6 cellular contexts compared by ENCODE assay signal in the genomic region with DNA sequence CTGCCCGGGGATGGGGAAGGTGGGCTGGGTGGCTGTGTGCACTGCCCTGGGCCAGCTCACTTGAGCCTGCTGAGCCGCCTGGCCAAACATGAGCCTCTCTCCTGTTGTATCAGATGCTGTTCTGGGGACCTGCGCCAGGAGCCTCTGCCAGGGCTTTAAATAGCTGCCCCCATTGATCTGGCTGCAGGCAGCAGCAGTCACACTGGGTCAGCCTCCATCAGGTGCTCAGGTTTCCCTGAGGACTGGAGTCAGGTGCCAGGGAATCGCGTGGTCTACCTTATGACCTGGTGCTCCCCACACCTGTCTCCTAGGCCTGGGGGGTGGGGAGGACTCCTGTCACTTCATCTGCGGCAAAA. TPM values are rescaled to one million over a fixed set of nuclear protein-coding genes. Genes with fewer than 3 reads are reported as not detected.
DNase-seq lines count a peak whose midpoint lies in the region; ATAC-seq, FAIRE-seq and TF ChIP-seq lines count a peak whose summit lies in the region.

No MANE protein-coding gene starts in this region.

- H3K4me1 ChIP-seq in kidney (ENCODE audit: control insufficient read depth in 1 of 2, insufficient read depth in 1 of 2, low read depth in 1 of 2, low read length in 2 of 2) (peaks cover 10 to 13% of the 10 kb centered on the region in 2 donors), foreskin keratinocyte (peaks cover 6% of the 10 kb centered on the region)

- TF ChIP-seq CTCF in kidney (IDR thresholded peaks at IDR 0.05; ENCODE audit: borderline replicate concordance, extremely low read depth, insufficient read depth) (no peak), foreskin keratinocyte (conservative IDR thresholded peaks at IDR 0.05) (no peak)

- H3K9ac ChIP-seq in kidney (ENCODE audit: low read length in 2 of 2) = peak overlapping the region in 1 of 2 donors; percentile 74

- no peaks in the 10 kb centered on the region for H3K27me3 ChIP-seq in foreskin keratinocyte

- intact Hi-C loops in kidney (cut with DNase I) = no loop called here

- DNase-seq in DMS79 treated with DMSO at 0.1 percent for 48 hours (lab: John Stamatoyannopoulos, UW) (peak; percentile 49), kidney (peak; percentile 69), NOMO-1 treated with DMSO at 0.1 percent for 48 hours (lab: John Stamatoyannopoulos, UW; ENCODE audit: unreplicated experiment) (no peak), foreskin keratinocyte (no peak)
- DNase-seq in stimulated activated CD4-positive, alpha-beta T cell treated with anti-CD3 and anti-CD28 coated beads, Interleukin-4, amount 100 ng/mL, for 1 hour = no peak

- ATAC-seq in SK-N-SH treated with all-trans-retinoic acid at 6 μM for 48 hours = peak; percentile 5
- no peak for ATAC-seq in foreskin keratinocyte

- no peak for FAIRE-seq in kidney (lab: Jason Lieb, UNC)

- peak overlapping the region; percentile 66 to 79 for H3K4me3 ChIP-seq in kidney (ENCODE audit: low read length in 2 of 2)

- peaks cover 10 to 21% of the 10 kb centered on the region in 2 donors for H3K36me3 ChIP-seq in kidney (ENCODE audit: control insufficient read depth in 1 of 2, insufficient read depth in 2 of 2, low read length in 2 of 2)

- H3K27ac ChIP-seq in kidney (ENCODE audit: low read depth in 2 of 2, low read length in 2 of 2) (peak overlapping the region in 1 of 2 donors; percentile 84), foreskin keratinocyte (no peak overlapping the region)

- H3K9me3 ChIP-seq in kidney (ENCODE audit: control insufficient read depth in 1 of 2, low read length in 2 of 2) = no peaks in the 10 kb centered on the region

TF ChIP-seq in SK-N-SH treated with all-trans-retinoic acid at 6 μM for 48 hours, 23 proteins besides CTCF, POLR2A, EP300 and RAD21:
- no peak for TF ChIP-seq GLIS3 (CRISPR knock-in tag; IDR thresholded peaks at IDR 0.05)
TF ChIP-seq in SK-N-SH treated with all-trans-retinoic acid at 6 μM for 48 hours: peak in this region for 0.

RNA-seq across cellular contexts. Expression of a gene that starts 0.7 kb away (rescaled TPM):
- total RNA-seq in kidney (4.0 TPM), foreskin keratinocyte (10.7 and 12.7 TPM in 2 replicates)
- polyA plus RNA-seq in kidney (ENCODE audit: insufficient read depth, low read depth, low replicate concordance) (25.4 TPM), foreskin keratinocyte (14.0 and 15.0 TPM in 2 replicates)

RNA-seq across cellular contexts. Expression of a gene that starts 5.8 kb away (rescaled TPM):
- total RNA-seq in kidney (3.5 TPM), foreskin keratinocyte (3.8 and 4.8 TPM in 2 replicates)
- polyA plus RNA-seq in kidney (ENCODE audit: insufficient read depth, low read depth, low replicate concordance) (3.4 TPM), foreskin keratinocyte (3.6 and 4.2 TPM in 2 replicates)

RNA-seq across cellular contexts. Expression of a gene that starts 9.2 kb away (rescaled TPM):
- total RNA-seq in kidney = not detected
- polyA plus RNA-seq in kidney (ENCODE audit: insufficient read depth, low read depth, low replicate concordance) = not detected
- not detected in 2 replicates for total RNA-seq in foreskin keratinocyte
- not detected in 2 replicates for polyA plus RNA-seq in foreskin keratinocyte

RNA-seq across cellular contexts. Expression of a gene that starts 20.2 kb away (rescaled TPM):
- total RNA-seq in kidney (58.6 TPM), foreskin keratinocyte (52.0 and 54.3 TPM in 2 replicates)
- polyA plus RNA-seq in kidney (ENCODE audit: insufficient read depth, low read depth, low replicate concordance) (19.9 TPM), foreskin keratinocyte (21.5 TPM in 2 replicates)

RNA-seq across cellular contexts. Expression of a gene that starts 22.5 kb away (rescaled TPM):
- total RNA-seq in kidney (39.4 TPM), foreskin keratinocyte (16.0 and 18.5 TPM in 2 replicates)
- polyA plus RNA-seq in kidney (ENCODE audit: insufficient read depth, low read depth, low replicate concordance) (20.5 TPM), foreskin keratinocyte (19.6 and 20.0 TPM in 2 replicates)

Comparison
In these comparisons a context has a peak if more than half of its experiments do, and no peak if none do; other contexts are left out.
1. DNase-seq: peak in DMS79 treated with DMSO at 0.1 percent for 48 hours (single experiment) and kidney (single experiment); none in NOMO-1 treated with DMSO at 0.1 percent for 48 hours (single experiment), stimulated activated CD4-positive, alpha-beta T cell treated with anti-CD3 and anti-CD28 coated beads, Interleukin-4, amount 100 ng/mL, for 1 hour (single experiment) and foreskin keratinocyte (0 of 2).